ENCODE assay signal across 27 cellular contexts in genomic region chr2:200475795-200476194, GRCh38.
"Had no signal": no experiment of that assay in that cellular context is flagged by ENCODE, and none has a peak within 500 bp of the region (broad histone marks: within the 10 kb centered on the region; RNA-seq: fewer than 3 reads in every experiment).

No MANE protein-coding gene starts in this region.

- H3K4me3 Mint-ChIP-seq: stimulated activated effector memory CD8-positive, alpha-beta T cell treated with anti-CD3 and anti-CD28 coated beads, Interleukin-12 subunit alpha, Interleukin-12 subunit beta, amount 100 ng/mL, for 72 hours; stimulated activated memory B cell treated with anti-CD40 and anti-IgM and Interleukin-4, amounts not matched to agents 10 μg/mL and 1 μg/mL and 100 μg/mL, for 72 hours; stimulated activated naive B cell treated with anti-CD40 and anti-IgM and Interleukin-4, amounts not matched to agents 10 μg/mL and 1 μg/mL and 100 μg/mL, for 72 hours; stimulated activated naive CD8-positive, alpha-beta T cell treated with anti-CD3 and anti-CD28 coated beads, Interleukin-15, amount 100 ng/mL, for 72 hours; stimulated activated naive CD8-positive, alpha-beta T cell treated with anti-CD3 and anti-CD28 coated beads, Interleukin-15, Interleukin-2, amounts not matched to agents 100 ng/mL and 50 ng/mL, for 24 hours; type B pancreatic cell had no signal

- H3K27ac ChIP-seq: stomach, suprapubic skin, testis, thoracic aorta, thyroid gland, tibial artery, upper lobe of left lung, upper lobe of right lung, uterus had no signal

- FAIRE-seq: urothelium cell line had no signal

- H3K4me1 ChIP-seq: suprapubic skin, thyroid gland, tibial artery, upper lobe of right lung, uterus had no signal

- DNase-seq: stimulated activated CD4-positive, alpha-beta T cell treated with anti-CD3 and anti-CD28 coated beads, Interleukin-2, amount 100 ng/mL, for 48 hours; stimulated activated CD4-positive, alpha-beta T cell treated with anti-CD3 and anti-CD28 coated beads, Interleukin-4, amount 100 ng/mL, for 1 hour; stimulated activated CD4-positive, alpha-beta T cell treated with anti-CD3 and anti-CD28 coated beads, Interleukin-4, amount 100 ng/mL, for 24 hours; stimulated activated CD4-positive, alpha-beta T cell treated with anti-CD3 and anti-CD28 coated beads, Interleukin-4, amount 100 ng/mL, for 4 hours; stimulated activated CD8-positive, alpha-beta memory T cell treated with anti-CD3 and anti-CD28 coated beads, Interleukin-4, amount 100 ng/mL, for 48 hours; stimulated activated naive B cell treated with anti-CD40 and anti-IgM and Interleukin-4, amounts not matched to agents 10 μg/mL and 1 μg/mL and 100 μg/mL, for 72 hours; stimulated activated naive CD4-positive, alpha-beta T cell; stimulated activated naive CD4-positive, alpha-beta T cell treated with Interleukin-2 at 50 U/mL for 16 hours; stimulated activated naive CD8-positive, alpha-beta T cell treated with anti-CD3 and anti-CD28 coated beads, Interleukin-15, amount 100 ng/mL, for 72 hours; stimulated activated naive CD8-positive, alpha-beta T cell treated with anti-CD3 and anti-CD28 coated beads, Interleukin-15, Interleukin-2, amounts not matched to agents 100 U/mL and 50 U/mL, for 24 hours; stomach; testis; thyroid gland; tibial artery; transverse colon; trophoblast cell; upper lobe of left lung; upper lobe of right lung; uterus had no signal

- H3K27ac Mint-ChIP-seq: stimulated activated effector memory CD8-positive, alpha-beta T cell treated with anti-CD3 and anti-CD28 coated beads, Interleukin-12 subunit alpha, Interleukin-12 subunit beta, amount 100 ng/mL, for 72 hours; stimulated activated memory B cell treated with anti-CD40 and anti-IgM and Interleukin-4, amounts not matched to agents 10 μg/mL and 1 μg/mL and 100 μg/mL, for 72 hours; stimulated activated naive CD8-positive, alpha-beta T cell treated with anti-CD3 and anti-CD28 coated beads, Interleukin-15, amount 100 ng/mL, for 72 hours; stimulated activated naive CD8-positive, alpha-beta T cell treated with anti-CD3 and anti-CD28 coated beads, Interleukin-15, Interleukin-2, amounts not matched to agents 100 ng/mL and 50 ng/mL, for 24 hours had no signal

- H3K4me3 ChIP-seq: stomach, suprapubic skin, testis, thoracic aorta, thyroid gland, tibial artery, tibial nerve, transverse colon, upper lobe of left lung, upper lobe of right lung, uterus had no signal

- H3K36me3 Mint-ChIP-seq: stimulated activated memory B cell treated with anti-CD40 and anti-IgM and Interleukin-4, amounts not matched to agents 10 μg/mL and 1 μg/mL and 100 μg/mL, for 72 hours; stimulated activated naive B cell treated with anti-CD40 and anti-IgM and Interleukin-4, amounts not matched to agents 10 μg/mL and 1 μg/mL and 100 μg/mL, for 72 hours had no signal

- H3K27me3 Mint-ChIP-seq: stimulated activated memory B cell treated with anti-CD40 and anti-IgM and Interleukin-4, amounts not matched to agents 10 μg/mL and 1 μg/mL and 100 μg/mL, for 72 hours; stimulated activated naive B cell treated with anti-CD40 and anti-IgM and Interleukin-4, amounts not matched to agents 10 μg/mL and 1 μg/mL and 100 μg/mL, for 72 hours; stimulated activated naive CD8-positive, alpha-beta T cell treated with anti-CD3 and anti-CD28 coated beads, Interleukin-15, amount 100 ng/mL, for 72 hours; stimulated activated naive CD8-positive, alpha-beta T cell treated with anti-CD3 and anti-CD28 coated beads, Interleukin-15, Interleukin-2, amounts not matched to agents 100 ng/mL and 50 ng/mL, for 24 hours; type B pancreatic cell had no signal

- H3K9me3 Mint-ChIP-seq: stimulated activated effector memory CD8-positive, alpha-beta T cell treated with anti-CD3 and anti-CD28 coated beads, Interleukin-12 subunit alpha, Interleukin-12 subunit beta, amount 100 ng/mL, for 72 hours; stimulated activated memory B cell treated with anti-CD40 and anti-IgM and Interleukin-4, amounts not matched to agents 10 μg/mL and 1 μg/mL and 100 μg/mL, for 72 hours; stimulated activated naive B cell treated with anti-CD40 and anti-IgM and Interleukin-4, amounts not matched to agents 10 μg/mL and 1 μg/mL and 100 μg/mL, for 72 hours; stimulated activated naive CD8-positive, alpha-beta T cell treated with anti-CD3 and anti-CD28 coated beads, Interleukin-15, amount 100 ng/mL, for 72 hours; stimulated activated naive CD8-positive, alpha-beta T cell treated with anti-CD3 and anti-CD28 coated beads, Interleukin-15, Interleukin-2, amounts not matched to agents 100 ng/mL and 50 ng/mL, for 24 hours; type B pancreatic cell had no signal

- H3K9me3 ChIP-seq: stomach, suprapubic skin, testis, thoracic aorta, thyroid gland, tibial artery, tibial nerve, transverse colon, upper lobe of left lung, upper lobe of right lung, uterus had no signal

- ATAC-seq: stimulated activated effector memory CD8-positive, alpha-beta T cell treated with anti-CD3 and anti-CD28 coated beads, Interleukin-12 subunit alpha, Interleukin-12 subunit beta, amount 100 ng/mL, for 72 hours; stimulated activated memory B cell treated with anti-CD40 and anti-IgM and Interleukin-4, amounts not matched to agents 10 μg/mL and 1 μg/mL and 100 μg/mL, for 72 hours; stimulated activated naive B cell treated with anti-CD40 and anti-IgM and Interleukin-4, amounts not matched to agents 10 μg/mL and 1 μg/mL and 100 μg/mL, for 72 hours; stimulated activated naive CD8-positive, alpha-beta T cell treated with anti-CD3 and anti-CD28 coated beads, Interleukin-15, amount 100 ng/mL, for 72 hours; stimulated activated naive CD8-positive, alpha-beta T cell treated with anti-CD3 and anti-CD28 coated beads, Interleukin-15, Interleukin-2, amounts not matched to agents 100 U/mL and 50 U/mL, for 24 hours; upper lobe of right lung had no signal

- H3K36me3 ChIP-seq: uterus had no signal

- H3K27me3 ChIP-seq: stomach, suprapubic skin, testis, thyroid gland, tibial artery, tibial nerve, transverse colon, upper lobe of left lung, upper lobe of right lung, uterus had no signal
